34 cellular contexts compared by ENCODE assay signal in genomic region chr14:79180656-79181055, GRCh38.
"Had no signal": no experiment of that assay in that cellular context is flagged by ENCODE, and none has a peak within 500 bp of the region (broad histone marks: within the 10 kb centered on the region; RNA-seq: fewer than 3 reads in every experiment).

No MANE protein-coding gene starts in this region.

- H3K9me3 ChIP-seq: adrenal gland, ascending aorta, body of pancreas, breast epithelium had no signal

- H3K36me3 ChIP-seq: adrenal gland, ascending aorta, brain microvascular endothelial cell, breast epithelium, cardiac muscle cell had no signal

- ATAC-seq: activated naive CD4-positive, alpha-beta T cell treated with anti-CD3 and anti-CD28 coated beads, Interleukin-2, amount 50 U/mL, for 72 hours; activated naive CD8-positive, alpha-beta T cell treated with anti-CD3 and anti-CD28 coated beads, Interleukin-2, amount 50 U/mL, for 24 hours; activated T-cell treated with anti-CD3 and anti-CD28 coated beads, Interleukin-2, amount 50 U/mL, for 4 hours; activated T-cell treated with anti-CD3 and anti-CD28 coated beads, Interleukin-2, amount 50 U/mL, for 72 hours; activated T-helper 17 cell treated with anti-CD3 and anti-CD28 coated beads, Interleukin-2, amount 50 U/mL, for 72 hours; body of pancreas had no signal

- H3K27ac ChIP-seq: adrenal gland, ascending aorta, body of pancreas, brain microvascular endothelial cell, breast epithelium, cardiac muscle cell had no signal

- H3K27me3 ChIP-seq: adrenal gland, ascending aorta, body of pancreas, brain microvascular endothelial cell, breast epithelium, cardiac muscle cell had no signal

- H3K4me1 ChIP-seq: adrenal gland, ascending aorta, body of pancreas, breast epithelium had no signal

- H3K4me3 ChIP-seq: adrenal gland, ascending aorta, body of pancreas, breast epithelium, cardiac muscle cell had no signal

- DNase-seq: activated effector memory CD4-positive, alpha-beta T cell treated with anti-CD3 and anti-CD28 coated beads, Interleukin-2, amount 50 U/mL, for 16 hours; activated effector memory CD4-positive, alpha-beta T cell treated with Interleukin-2 at 50 U/mL for 16 hours; activated gamma-delta T cell; activated gamma-delta T cell treated with Interleukin-2 at 50 U/mL for 16 hours; activated naive CD4-positive, alpha-beta T cell; activated naive CD4-positive, alpha-beta T cell treated with anti-CD3 and anti-CD28 coated beads for 36 hours; activated naive CD4-positive, alpha-beta T cell treated with anti-CD3 and anti-CD28 coated beads, Interleukin-2, amount 10 ng/mL, durations not matched to agents 7 days and 5 days; activated naive CD4-positive, alpha-beta T cell treated with anti-CD3 and anti-CD28 coated beads, Interleukin-2, amount 50 U/mL, for 16 hours; activated naive CD4-positive, alpha-beta T cell treated with Interleukin-2 at 50 U/mL for 16 hours; activated naive CD8-positive, alpha-beta T cell treated with anti-CD3 and anti-CD28 coated beads for 36 hours; activated naive CD8-positive, alpha-beta T cell treated with anti-CD3 and anti-CD28 coated beads, Interleukin-2, amount 10 ng/mL, durations not matched to agents 7 days and 5 days; activated naive CD8-positive, alpha-beta T cell treated with anti-CD3 and anti-CD28 coated beads, Interleukin-2, amount 50 U/mL, for 24 hours; activated T-cell treated with anti-CD3 and anti-CD28 coated beads, Interleukin-2, amount 50 U/mL, for 1 hour; activated T-cell treated with anti-CD3 and anti-CD28 coated beads, Interleukin-2, amount 50 U/mL, for 24 hours; activated T-cell treated with anti-CD3 and anti-CD28 coated beads, Interleukin-2, amount 50 U/mL, for 4 hours; activated T-cell treated with anti-CD3 and anti-CD28 coated beads, Interleukin-2, amount 50 U/mL, for 48 hours; activated T-cell treated with anti-CD3 and anti-CD28 coated beads, Interleukin-2, amount 50 U/mL, for 72 hours; adrenal gland; amniotic stem cell; amygdala; anterior cingulate cortex; aorta; body of pancreas; brain microvascular endothelial cell; caudate nucleus; central memory CD4-positive, alpha-beta T cell; cerebellar nuclear complex had no signal

- FAIRE-seq: astrocyte, bronchial epithelial cell had no signal
